8 cellular contexts compared by ENCODE assay signal in genomic region chr2:64654993-64655666, GRCh38. TPM values are rescaled to one million over a fixed set of nuclear protein-coding genes. Genes with fewer than 3 reads are reported as not detected.
DNase-seq lines count a peak whose midpoint lies in the region.

No MANE protein-coding gene starts in this region.

- no peaks in the 10 kb centered on the region for H3K9me3 ChIP-seq in neuron (ENCODE audit: low read length)

- peaks cover 36% of the 10 kb centered on the region for H3K4me1 ChIP-seq in neuron (ENCODE audit: insufficient read depth, low read length)

- H3K4me3 ChIP-seq in GM08714 (ENCODE audit: low read length) (peak overlapping the region; percentile 63), neuron (ENCODE audit: low read length) (peak overlapping the region; percentile 72)

- H3K27me3 ChIP-seq in neuron (ENCODE audit: insufficient read depth, low read length): no peaks in the 10 kb centered on the region

- no peak overlapping the region for H2AFZ ChIP-seq in neuron (ENCODE audit: low read depth, low read length)

- peak; percentile 68 for DNase-seq in ACHN
- peak; percentile 21 for DNase-seq in RPMI7951 (ENCODE audit: low read depth)
- DNase-seq in dermis blood vessel endothelial cell: peak; percentile 60
- DNase-seq in UCSD-AML1 (lab: John Stamatoyannopoulos, UW; ENCODE audit: unreplicated experiment): no peak
- no peak for DNase-seq in HK-2 (ENCODE audit: unreplicated experiment)
- DNase-seq in NCI-H774 (lab: John Stamatoyannopoulos, UW): no peak

- no peaks in the 10 kb centered on the region for H3K36me3 ChIP-seq in neuron (ENCODE audit: insufficient read depth, low read length)

- in situ Hi-C loops in ACHN (cut with HindIII; ENCODE audit: low pct_ligation_motif_present, low pct_unique_long_range_greater_than_20kb, low sequenced_read_pairs): no loop called here

RNA-seq across cellular contexts. Expression of gene SERTAD2, which starts 1.4 kb away (rescaled TPM):
- total RNA-seq in RPMI7951 (2014; rRNA removed; shearing (Covaris generic)): 4.9 and 5.0 TPM in 2 replicates
- 6.6 and 9.5 TPM in 2 replicates for total RNA-seq in dermis blood vessel endothelial cell

Comparison
In these comparisons a context has a peak if more than half of its experiments do, and no peak if none do; other contexts are left out.
1. DNase-seq: peak in ACHN (single experiment), RPMI7951 (single experiment) and dermis blood vessel endothelial cell (single experiment); none in UCSD-AML1 (single experiment), HK-2 (single experiment) and NCI-H774 (single experiment).